In genomic region chr2:232134939-232135338, GRCh38 we compare ENCODE assay signal across 28 cellular contexts.
"Had no signal": no experiment of that assay in that cellular context is flagged by ENCODE, and none has a peak within 500 bp of the region (broad histone marks: within the 10 kb centered on the region; RNA-seq: fewer than 3 reads in every experiment).

No MANE protein-coding gene starts in this region.

- H3K27me3 ChIP-seq: esophagus muscularis mucosa, hepatocyte, left lung, spleen, tibial artery had no signal

- H3K9me3 Mint-ChIP-seq: activated CD4-positive, alpha-beta memory T cell treated with anti-CD3 and anti-CD28 coated beads, Interleukin-2, amount 10 ng/mL, durations not matched to agents 7 days and 5 days; activated CD4-positive, alpha-beta T cell treated with anti-CD3 and anti-CD28 coated beads, Interleukin-2, amount 10 ng/mL, durations not matched to agents 24 days and 14 days; activated naive CD4-positive, alpha-beta T cell treated with anti-CD3 and anti-CD28 coated beads, Interleukin-2, amount 10 ng/mL, durations not matched to agents 7 days and 5 days; activated T-cell treated with anti-CD3 and anti-CD28 coated beads, Interleukin-2, amount 50 U/mL, for 72 hours; brain; natural killer cell treated with Interleukin-12 subunit alpha and Interleukin-12 subunit beta and Interleukin-15 and Interleukin-18, amount 100 ng/mL, for 72 hours; T-helper 2 cell treated with Interferon-gamma antibody and Interleukin-4, amounts not matched to agents 5 μg/mL and 100 μg/mL, for 36 hours had no signal

- H3K27ac ChIP-seq: esophagus muscularis mucosa, hepatocyte, left lung, prostate gland, spleen, tibial artery, VCaP had no signal

- H3K27ac Mint-ChIP-seq: activated CD4-positive, alpha-beta memory T cell treated with anti-CD3 and anti-CD28 coated beads, Interleukin-2, amount 10 ng/mL, durations not matched to agents 7 days and 5 days; activated CD4-positive, alpha-beta T cell treated with anti-CD3 and anti-CD28 coated beads, Interleukin-2, amount 10 ng/mL, durations not matched to agents 24 days and 14 days; activated naive CD4-positive, alpha-beta T cell treated with anti-CD3 and anti-CD28 coated beads, Interleukin-2, amount 10 ng/mL, durations not matched to agents 7 days and 5 days; activated T-cell treated with anti-CD3 and anti-CD28 coated beads, Interleukin-2, amount 50 U/mL, for 72 hours; T-helper 2 cell treated with Interferon-gamma antibody and Interleukin-4, amounts not matched to agents 5 μg/mL and 100 μg/mL, for 36 hours had no signal

- H3K4me3 Mint-ChIP-seq: activated CD4-positive, alpha-beta memory T cell treated with anti-CD3 and anti-CD28 coated beads, Interleukin-2, amount 10 ng/mL, durations not matched to agents 7 days and 5 days; activated CD4-positive, alpha-beta T cell treated with anti-CD3 and anti-CD28 coated beads, Interleukin-2, amount 10 ng/mL, durations not matched to agents 24 days and 14 days; activated naive CD4-positive, alpha-beta T cell treated with anti-CD3 and anti-CD28 coated beads, Interleukin-2, amount 10 ng/mL, durations not matched to agents 7 days and 5 days; activated T-cell treated with anti-CD3 and anti-CD28 coated beads, Interleukin-2, amount 50 U/mL, for 72 hours; brain; natural killer cell treated with Interleukin-12 subunit alpha and Interleukin-12 subunit beta and Interleukin-15 and Interleukin-18, amount 100 ng/mL, for 72 hours; T-helper 2 cell treated with Interferon-gamma antibody and Interleukin-4, amounts not matched to agents 5 μg/mL and 100 μg/mL, for 36 hours had no signal

- H3K27me3 Mint-ChIP-seq: activated CD4-positive, alpha-beta memory T cell treated with anti-CD3 and anti-CD28 coated beads, Interleukin-2, amount 10 ng/mL, durations not matched to agents 7 days and 5 days; activated CD4-positive, alpha-beta T cell treated with anti-CD3 and anti-CD28 coated beads, Interleukin-2, amount 10 ng/mL, durations not matched to agents 24 days and 14 days; activated naive CD4-positive, alpha-beta T cell treated with anti-CD3 and anti-CD28 coated beads, Interleukin-2, amount 10 ng/mL, durations not matched to agents 7 days and 5 days; natural killer cell treated with Interleukin-12 subunit alpha and Interleukin-12 subunit beta and Interleukin-15 and Interleukin-18, amount 100 ng/mL, for 72 hours had no signal

- H3K36me3 Mint-ChIP-seq: natural killer cell treated with Interleukin-12 subunit alpha and Interleukin-12 subunit beta and Interleukin-15 and Interleukin-18, amount 100 ng/mL, for 72 hours had no signal

- FAIRE-seq: frontal cortex, urothelium cell line had no signal

- ATAC-seq: activated CD4-positive, CD25-positive, alpha-beta regulatory T cell treated with anti-CD3 and anti-CD28 coated beads, Interleukin-2, amount 50 U/mL, for 24 hours; activated T-cell treated with anti-CD3 and anti-CD28 coated beads, Interleukin-2, amount 50 U/mL, for 72 hours; left lung; stimulated activated naive CD8-positive, alpha-beta T cell treated with anti-CD3 and anti-CD28 coated beads, Interleukin-15, Interleukin-2, amounts not matched to agents 100 U/mL and 50 U/mL, for 24 hours had no signal

- H3K9me3 ChIP-seq: esophagus muscularis mucosa, left lung, prostate gland, spleen, tibial artery had no signal

- H3K4me1 ChIP-seq: esophagus muscularis mucosa, left lung, prostate gland, tibial artery had no signal

- H3K4me3 ChIP-seq: esophagus muscularis mucosa, hepatocyte, left lung, lung, prostate gland, spleen, tibial artery had no signal

- DNase-seq: activated CD4-positive, alpha-beta memory T cell treated with anti-CD3 and anti-CD28 coated beads, Interleukin-2, amount 10 ng/mL, durations not matched to agents 7 days and 5 days; activated CD4-positive, alpha-beta T cell treated with anti-CD3 and anti-CD28 coated beads, Interleukin-2, amount 10 ng/mL, durations not matched to agents 24 days and 14 days; activated effector memory CD4-positive, alpha-beta T cell treated with Interleukin-2 at 50 U/mL for 16 hours; activated naive CD4-positive, alpha-beta T cell treated with anti-CD3 and anti-CD28 coated beads, Interleukin-2, amount 10 ng/mL, durations not matched to agents 7 days and 5 days; activated T-cell treated with anti-CD3 and anti-CD28 coated beads, Interleukin-2, amount 50 U/mL, for 72 hours; aorta; central memory CD4-positive, alpha-beta T cell; dermis blood vessel endothelial cell; effector CD8-positive, alpha-beta T cell; glutamatergic neuron; kidney glomerular epithelial cell; left lung; spleen; stimulated activated CD4-positive, alpha-beta T cell treated with anti-CD3 and anti-CD28 coated beads, Interleukin-4, amount 100 ng/mL, for 1 hour; stimulated activated naive CD8-positive, alpha-beta T cell treated with anti-CD3 and anti-CD28 coated beads, Interleukin-15, Interleukin-2, amounts not matched to agents 100 U/mL and 50 U/mL, for 24 hours; substantia nigra; tibial artery had no signal

- H3K36me3 ChIP-seq: prostate gland had no signal
